Comparison of ENCODE assay signal across 11 cellular contexts in the genomic region with DNA sequence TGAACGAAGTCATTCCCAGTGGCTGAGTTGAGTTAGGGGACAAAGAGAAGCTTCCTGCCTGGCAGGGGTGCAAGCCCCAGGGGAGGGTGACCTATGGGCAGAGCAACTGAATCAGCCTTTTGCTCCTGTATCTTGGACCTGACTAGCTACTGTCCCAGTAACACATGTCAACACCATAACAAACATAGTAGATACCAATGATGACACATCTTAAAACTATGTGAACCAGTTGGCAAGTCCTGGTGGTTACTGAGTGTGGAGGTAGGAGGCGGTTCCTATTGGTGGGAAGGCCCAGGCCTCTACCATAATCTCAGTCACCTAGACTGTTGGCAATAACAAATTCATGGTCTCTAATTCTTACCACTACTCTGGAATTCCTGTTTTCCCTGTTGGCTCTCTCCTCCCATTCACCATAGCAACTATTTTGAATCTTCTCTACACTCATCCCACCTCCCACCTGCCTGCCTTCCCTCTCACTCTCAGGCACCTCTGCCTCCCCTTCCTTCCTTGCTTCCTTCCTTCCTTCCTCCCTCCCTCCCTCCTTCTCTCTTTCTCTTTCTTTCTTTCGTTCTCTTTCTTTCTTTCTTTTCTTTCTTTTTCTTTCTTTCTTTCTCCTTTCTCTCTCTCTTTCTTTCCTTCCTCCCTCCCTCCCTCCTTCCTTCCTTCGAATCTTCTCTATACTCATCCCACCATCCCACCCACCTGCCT. TPM values are rescaled to one million over a fixed set of nuclear protein-coding genes. Genes with fewer than 3 reads are reported as not detected.
DNase-seq lines count a peak whose midpoint lies in the region; ATAC-seq, FAIRE-seq and TF ChIP-seq lines count a peak whose summit lies in the region.
"Had no signal": no experiment of that assay in that cellular context is flagged by ENCODE, and none has a peak within 500 bp of the region (broad histone marks: within the 10 kb centered on the region; RNA-seq: fewer than 3 reads in every experiment).

No MANE protein-coding gene starts in this region.

- no peaks in the 10 kb centered on the region for H3K9me2 ChIP-seq in OCI-LY7 (ENCODE audit: insufficient read depth, low read length)

- H3K4me3 ChIP-seq in adipocyte (ENCODE audit: low read length), result no peak overlapping the region
- H3K4me3 ChIP-seq in keratinocyte (ENCODE audit: control insufficient read depth in 2 of 3, extremely low read depth in 1 of 3, insufficient read depth in 2 of 3, low read depth in 1 of 3, low read length in 3 of 3), result no peak overlapping the region
- H3K4me3 ChIP-seq in OCI-LY7 (ENCODE audit: low read depth, low read length, poor library complexity, severe bottlenecking), result no peak overlapping the region
- H3K4me3 ChIP-seq: tibial artery had no signal

- H2AFZ ChIP-seq in keratinocyte (ENCODE audit: control insufficient read depth, low read length) (peak overlapping the region; percentile 60), OCI-LY7 (ENCODE audit: low read length) (no peak overlapping the region)

- H3K9ac ChIP-seq in adipocyte (ENCODE audit: low read length) (no peak overlapping the region), keratinocyte (ENCODE audit: control insufficient read depth, extremely low read depth, insufficient read depth, low read length) (peak overlapping the region; percentile 4)

- ATAC-seq in HG03469 (IDR thresholded peaks at IDR 0.05; ENCODE audit: unreplicated experiment) (no peak), GM18520 (IDR thresholded peaks at IDR 0.05; ENCODE audit: unreplicated experiment) (no peak)
- ATAC-seq: naive thymus-derived CD4-positive, alpha-beta T cell had no signal

- H3K9me1 ChIP-seq in keratinocyte (ENCODE audit: control insufficient read depth, extremely low read depth, insufficient read depth, low read length), result no peaks in the 10 kb centered on the region

- POLR2A ChIA-PET in OCI-LY7 (lab: Charles Lee), result interaction anchor here (0.5 kb wide), 1 partner anchor 150 kb away, joined by 3 read pairs; no protein-coding TSS in a partner anchor

- H4K20me1 ChIP-seq in keratinocyte (ENCODE audit: control insufficient read depth, extremely low read depth, insufficient read depth, low read length) (no peaks in the 10 kb centered on the region), OCI-LY7 (ENCODE audit: insufficient read depth, low read length) (no peaks in the 10 kb centered on the region)

- H3K4me1 ChIP-seq in adipocyte (ENCODE audit: control insufficient read depth, insufficient read depth, low read length), result peaks cover 11% of the 10 kb centered on the region
- H3K4me1 ChIP-seq in keratinocyte (ENCODE audit: control insufficient read depth, extremely low read depth, insufficient read depth, low read length), result peaks cover 14% of the 10 kb centered on the region
- peaks cover 14% of the 10 kb centered on the region for H3K4me1 ChIP-seq in OCI-LY7 (ENCODE audit: insufficient read depth, low read length, poor library complexity, severe bottlenecking)

- H3K79me2 ChIP-seq in keratinocyte (ENCODE audit: control insufficient read depth, insufficient read depth, low read length) (no peaks in the 10 kb centered on the region), OCI-LY7 (ENCODE audit: insufficient read depth, low read depth, low read length) (no peaks in the 10 kb centered on the region)

- H3K9me3 ChIP-seq in adipocyte (ENCODE audit: control insufficient read depth, low read length) (no peaks in the 10 kb centered on the region), keratinocyte (ENCODE audit: control insufficient read depth, low read depth, low read length) (no peaks in the 10 kb centered on the region), OCI-LY7 (ENCODE audit: low read length) (peaks cover 2% of the 10 kb centered on the region; the same call in 1 of the 2 replicates)
- H3K9me3 ChIP-seq: tibial artery had no signal

- H3K36me3 ChIP-seq in adipocyte (ENCODE audit: control insufficient read depth, insufficient read depth, low read length, severe bottlenecking) (no peaks in the 10 kb centered on the region), keratinocyte (ENCODE audit: control insufficient read depth in 2 of 2, extremely low read depth in 1 of 2, insufficient read depth in 2 of 2, low read length in 2 of 2) (no peaks in the 10 kb centered on the region), OCI-LY7 (ENCODE audit: insufficient read depth, low read length) (no peaks in the 10 kb centered on the region)
- H3K36me3 ChIP-seq: tibial artery had no signal

- DNase-seq in AG20443 (ENCODE audit: low spot score) (peak; percentile 79), HS-27A (ENCODE audit: low read depth) (peak; percentile 86), adipocyte (ENCODE audit: low read depth) (peak; percentile 16), keratinocyte (ENCODE audit: low read depth, low spot score) (peak; percentile 89), NCI-H526 (lab: John Stamatoyannopoulos, UW) (no peak), OCI-LY7 (ENCODE audit: low spot score) (no peak)
- DNase-seq: activated gamma-delta T cell, tibial artery had no signal

- BruUV-seq in OCI-LY7 (replicated peaks; lab: Mats Ljungman, UMichigan), result no TSS peak

- CTCF ChIA-PET in OCI-LY7 (lab: Charles Lee; ENCODE audit: unreplicated experiment), result no interaction called here

- H3K4me2 ChIP-seq in keratinocyte (ENCODE audit: control insufficient read depth, extremely low read depth, insufficient read depth, low read depth, low read length), result peak overlapping the region; percentile 53
- H3K4me2 ChIP-seq in OCI-LY7 (ENCODE audit: low read length), result no peak overlapping the region

- intact Hi-C loops in OCI-LY7 (cut with micrococcal nuclease; ENCODE audit: unreplicated experiment), result no loop called here

- peak; percentile 98 for FAIRE-seq in keratinocyte (lab: Jason Lieb, UNC)

- TF ChIP-seq CTCF in keratinocyte (optimal IDR thresholded peaks at IDR 0.05 in 1 of 3, IDR thresholded peaks at IDR 0.05 in 1 of 3, conservative IDR thresholded peaks at IDR 0.05 in 1 of 3; ENCODE audit: extremely low read depth in 1 of 3, insufficient read depth in 2 of 3, low read length in 3 of 3), result no peak
- TF ChIP-seq CTCF in OCI-LY7 (conservative IDR thresholded peaks at IDR 0.05; ENCODE audit: low read length), result no peak

- H3K27me3 ChIP-seq in adipocyte (replicated peaks; ENCODE audit: control insufficient read depth, insufficient read depth, low read length), result peaks cover 47% of the 10 kb centered on the region
- no peaks in the 10 kb centered on the region for H3K27me3 ChIP-seq in keratinocyte (ENCODE audit: control insufficient read depth, extremely low read depth, insufficient read depth, low read length)
- H3K27me3 ChIP-seq: tibial artery had no signal

- dilution Hi-C loops in keratinocyte (cut with MboI; ENCODE audit: extremely low pct_ligation_motif_present, low sequenced_read_pairs), result no loop called here

- peak overlapping the region; percentile 60 for H3K27ac ChIP-seq in keratinocyte (ENCODE audit: control insufficient read depth, insufficient read depth, low read length)
- H3K27ac ChIP-seq in OCI-LY7 (ENCODE audit: low read depth, low read length, poor library complexity, severe bottlenecking), result no peak overlapping the region
- H3K27ac ChIP-seq: tibial artery had no signal

RNA-seq across cellular contexts. Expression of a gene that starts 8.1 kb away (rescaled TPM):
- 0.12 to 0.21 TPM (median 0.20 TPM) in 3 replicates for polyA plus RNA-seq in keratinocyte
- polyA plus RNA-seq in keratinocyte (2011; ENCODE audit: low read depth), result 1.1 TPM
- 0.07 and 0.14 TPM in 2 replicates for polyA plus RNA-seq in keratinocyte (2011; cell fraction: cytosol; rRNA removed)
- polyA plus RNA-seq in keratinocyte (2011; cell fraction: nucleus; rRNA removed), result 0.23 and 0.63 TPM in 2 replicates
- 0.09 and 2.2 TPM in 2 replicates for polyA plus RNA-seq in keratinocyte (2012; ENCODE audit: low replicate concordance)
- polyA minus RNA-seq in keratinocyte, result 0.03 TPM in 1 of 3 replicates, not detected in the others
- polyA minus RNA-seq in keratinocyte (2011; cell fraction: cytosol; rRNA and poly(A)+ RNA removed), result not detected
- polyA minus RNA-seq in keratinocyte (2011; cell fraction: nucleus; rRNA and poly(A)+ RNA removed), result 0.21 TPM in 1 of 2 replicates, not detected in the other
- total RNA-seq in OCI-LY7 (2014; rRNA removed; shearing (Covaris generic)), result 0.13 and 0.33 TPM in 2 replicates
- 0.26 and 0.48 TPM in 2 replicates for total RNA-seq in OCI-LY7 (2022)

Comparison
In these comparisons a context has a peak if more than half of its experiments do, and no peak if none do; other contexts are left out.
1. DNase-seq: peak in AG20443 (single experiment), HS-27A (single experiment), adipocyte (single experiment) and keratinocyte (single experiment); none in NCI-H526 (0 of 2) and OCI-LY7 (single experiment).